ENCODE assay signal across 1 cellular context in genomic region chr1:182725264-182725965, GRCh38.
TF ChIP-seq lines count a peak whose summit lies in the region.

No MANE protein-coding gene starts in this region.

TF ChIP-seq in HepG2, 621 proteins besides CTCF, POLR2A, EP300 and RAD21:
- TF ChIP-seq ZC3H4 (CRISPR knock-in tag; IDR thresholded peaks at IDR 0.05; ENCODE audit: borderline replicate concordance), result no peak
- TF ChIP-seq CREB1 (IDR thresholded peaks at IDR 0.05), result peak; percentile 90
- TF ChIP-seq CREB1 (CRISPR knock-in tag; IDR thresholded peaks at IDR 0.05), result no peak
- no peak for TF ChIP-seq KLF15 (CRISPR knock-in tag; IDR thresholded peaks at IDR 0.05; ENCODE audit: borderline replicate concordance)
